Comparison of ENCODE assay signal across 1 cellular context in the genomic region with DNA sequence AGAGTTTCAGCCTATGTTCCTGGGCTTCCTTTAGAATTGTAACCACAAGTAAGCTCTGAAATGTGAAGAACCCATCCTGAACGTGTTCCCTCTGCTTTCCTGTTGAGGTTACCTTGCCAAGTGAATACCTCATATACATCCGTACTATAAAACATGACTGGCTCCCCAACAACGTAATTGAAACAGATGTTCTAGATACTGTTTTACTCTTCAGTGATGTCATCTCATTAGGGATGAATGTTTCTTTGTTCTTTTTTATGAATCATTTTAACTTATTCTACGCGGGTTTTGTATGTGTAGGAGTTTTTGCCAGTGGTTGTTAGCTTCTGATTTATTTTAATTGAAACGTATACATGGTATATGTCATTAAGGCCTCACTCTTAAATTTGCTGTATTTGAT.
TF ChIP-seq lines count a peak whose summit lies in the region.

No MANE protein-coding gene starts in this region.

TF ChIP-seq in SK-N-SH, 30 proteins besides CTCF, POLR2A, EP300 and RAD21 (continued from another document):
- no peak for TF ChIP-seq SMC3 (IDR thresholded peaks at IDR 0.05; ENCODE audit: low read depth, low read length)
- TF ChIP-seq TEAD4 (IDR thresholded peaks at IDR 0.05; ENCODE audit: borderline replicate concordance, insufficient read depth) = no peak
- no peak for TF ChIP-seq MAX (IDR thresholded peaks at IDR 0.05; ENCODE audit: low read depth)
- TF ChIP-seq FOSL2 (IDR thresholded peaks at IDR 0.05; ENCODE audit: borderline replicate concordance, low read depth) = no peak
- no peak for TF ChIP-seq FOXJ3 (CRISPR knock-in tag; IDR thresholded peaks at IDR 0.05)
- no peak for TF ChIP-seq NRF1 (IDR thresholded peaks at IDR 0.05; ENCODE audit: low read depth, low read length)
- TF ChIP-seq TAF1 (IDR thresholded peaks at IDR 0.05; ENCODE audit: borderline replicate concordance, low read depth, low read length) = no peak
- TF ChIP-seq FOXM1 (IDR thresholded peaks at IDR 0.05; ENCODE audit: low read depth) = no peak
- no peak for TF ChIP-seq SIN3A (IDR thresholded peaks at IDR 0.05; ENCODE audit: borderline replicate concordance, low read depth, low read length)
- no peak for TF ChIP-seq TCF12 (IDR thresholded peaks at IDR 0.05)
- no peak for TF ChIP-seq RFX5 (IDR thresholded peaks at IDR 0.05; ENCODE audit: low read length)
- TF ChIP-seq, protein P1, sequence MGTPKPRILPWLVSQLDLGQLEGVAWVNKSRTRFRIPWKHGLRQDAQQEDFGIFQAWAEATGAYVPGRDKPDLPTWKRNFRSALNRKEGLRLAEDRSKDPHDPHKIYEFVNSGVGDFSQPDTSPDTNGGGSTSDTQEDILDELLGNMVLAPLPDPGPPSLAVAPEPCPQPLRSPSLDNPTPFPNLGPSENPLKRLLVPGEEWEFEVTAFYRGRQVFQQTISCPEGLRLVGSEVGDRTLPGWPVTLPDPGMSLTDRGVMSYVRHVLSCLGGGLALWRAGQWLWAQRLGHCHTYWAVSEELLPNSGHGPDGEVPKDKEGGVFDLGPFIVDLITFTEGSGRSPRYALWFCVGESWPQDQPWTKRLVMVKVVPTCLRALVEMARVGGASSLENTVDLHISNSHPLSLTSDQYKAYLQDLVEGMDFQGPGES (IDR thresholded peaks at IDR 0.05; ENCODE audit: low read depth, low read length) = no peak
- TF ChIP-seq RCOR1 (IDR thresholded peaks at IDR 0.05; ENCODE audit: low read length) = no peak
- no peak for TF ChIP-seq EZH2phosphoT487 (IDR thresholded peaks at IDR 0.05; ENCODE audit: borderline replicate concordance, low read depth)
- TF ChIP-seq USF2 (IDR thresholded peaks at IDR 0.05; ENCODE audit: borderline replicate concordance, low read depth, low read length) = no peak
- TF ChIP-seq GABPA (IDR thresholded peaks at IDR 0.05; ENCODE audit: low read depth) = no peak
